1 cellular context compared by ENCODE assay signal in the genomic region with DNA sequence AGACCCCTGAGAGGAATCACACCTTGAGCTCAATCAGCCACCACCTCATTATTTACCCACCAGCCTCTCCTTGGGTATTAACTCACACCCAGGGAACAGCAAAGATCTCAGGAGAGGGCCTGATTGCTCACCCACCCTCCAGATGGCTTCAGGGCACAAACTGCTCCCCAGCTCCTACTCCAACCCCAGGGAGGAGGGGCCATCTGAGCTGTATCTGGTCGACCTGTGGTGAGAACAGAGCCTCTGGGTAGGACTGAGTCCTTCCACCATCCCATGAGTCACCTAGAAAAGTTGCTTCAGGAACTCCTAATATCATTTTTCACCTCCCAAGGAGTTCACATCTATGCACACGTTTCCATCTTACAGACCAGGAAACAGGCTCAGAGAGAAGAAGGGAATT.
TF ChIP-seq lines count a peak whose summit lies in the region.

No MANE protein-coding gene starts in this region.

TF ChIP-seq in K562, 482 proteins besides CTCF, POLR2A, EP300 and RAD21 (continued from another document):
- TF ChIP-seq, protein P1, sequence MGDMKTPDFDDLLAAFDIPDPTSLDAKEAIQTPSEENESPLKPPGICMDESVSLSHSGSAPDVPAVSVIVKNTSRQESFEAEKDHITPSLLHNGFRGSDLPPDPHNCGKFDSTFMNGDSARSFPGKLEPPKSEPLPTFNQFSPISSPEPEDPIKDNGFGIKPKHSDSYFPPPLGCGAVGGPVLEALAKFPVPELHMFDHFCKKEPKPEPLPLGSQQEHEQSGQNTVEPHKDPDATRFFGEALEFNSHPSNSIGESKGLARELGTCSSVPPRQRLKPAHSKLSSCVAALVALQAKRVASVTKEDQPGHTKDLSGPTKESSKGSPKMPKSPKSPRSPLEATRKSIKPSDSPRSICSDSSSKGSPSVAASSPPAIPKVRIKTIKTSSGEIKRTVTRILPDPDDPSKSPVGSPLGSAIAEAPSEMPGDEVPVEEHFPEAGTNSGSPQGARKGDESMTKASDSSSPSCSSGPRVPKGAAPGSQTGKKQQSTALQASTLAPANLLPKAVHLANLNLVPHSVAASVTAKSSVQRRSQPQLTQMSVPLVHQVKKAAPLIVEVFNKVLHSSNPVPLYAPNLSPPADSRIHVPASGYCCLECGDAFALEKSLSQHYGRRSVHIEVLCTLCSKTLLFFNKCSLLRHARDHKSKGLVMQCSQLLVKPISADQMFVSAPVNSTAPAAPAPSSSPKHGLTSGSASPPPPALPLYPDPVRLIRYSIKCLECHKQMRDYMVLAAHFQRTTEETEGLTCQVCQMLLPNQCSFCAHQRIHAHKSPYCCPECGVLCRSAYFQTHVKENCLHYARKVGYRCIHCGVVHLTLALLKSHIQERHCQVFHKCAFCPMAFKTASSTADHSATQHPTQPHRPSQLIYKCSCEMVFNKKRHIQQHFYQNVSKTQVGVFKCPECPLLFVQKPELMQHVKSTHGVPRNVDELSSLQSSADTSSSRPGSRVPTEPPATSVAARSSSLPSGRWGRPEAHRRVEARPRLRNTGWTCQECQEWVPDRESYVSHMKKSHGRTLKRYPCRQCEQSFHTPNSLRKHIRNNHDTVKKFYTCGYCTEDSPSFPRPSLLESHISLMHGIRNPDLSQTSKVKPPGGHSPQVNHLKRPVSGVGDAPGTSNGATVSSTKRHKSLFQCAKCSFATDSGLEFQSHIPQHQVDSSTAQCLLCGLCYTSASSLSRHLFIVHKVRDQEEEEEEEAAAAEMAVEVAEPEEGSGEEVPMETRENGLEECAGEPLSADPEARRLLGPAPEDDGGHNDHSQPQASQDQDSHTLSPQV (IDR thresholded peaks at IDR 0.05) = peak; percentile 58
- TF ChIP-seq BACH1 (tag; IDR thresholded peaks at IDR 0.05) = 0 out of 2 replicates have a peak, but pooled peaks have one; percentile 43
- TF ChIP-seq, protein P2, sequence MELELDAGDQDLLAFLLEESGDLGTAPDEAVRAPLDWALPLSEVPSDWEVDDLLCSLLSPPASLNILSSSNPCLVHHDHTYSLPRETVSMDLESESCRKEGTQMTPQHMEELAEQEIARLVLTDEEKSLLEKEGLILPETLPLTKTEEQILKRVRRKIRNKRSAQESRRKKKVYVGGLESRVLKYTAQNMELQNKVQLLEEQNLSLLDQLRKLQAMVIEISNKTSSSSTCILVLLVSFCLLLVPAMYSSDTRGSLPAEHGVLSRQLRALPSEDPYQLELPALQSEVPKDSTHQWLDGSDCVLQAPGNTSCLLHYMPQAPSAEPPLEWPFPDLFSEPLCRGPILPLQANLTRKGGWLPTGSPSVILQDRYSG (tag; conservative IDR thresholded peaks at IDR 0.05; ENCODE audit: low read depth) = no peak
- TF ChIP-seq IRF9 (tag; IDR thresholded peaks at IDR 0.05) = no peak
